24 cellular contexts compared by ENCODE assay signal in the genomic region with DNA sequence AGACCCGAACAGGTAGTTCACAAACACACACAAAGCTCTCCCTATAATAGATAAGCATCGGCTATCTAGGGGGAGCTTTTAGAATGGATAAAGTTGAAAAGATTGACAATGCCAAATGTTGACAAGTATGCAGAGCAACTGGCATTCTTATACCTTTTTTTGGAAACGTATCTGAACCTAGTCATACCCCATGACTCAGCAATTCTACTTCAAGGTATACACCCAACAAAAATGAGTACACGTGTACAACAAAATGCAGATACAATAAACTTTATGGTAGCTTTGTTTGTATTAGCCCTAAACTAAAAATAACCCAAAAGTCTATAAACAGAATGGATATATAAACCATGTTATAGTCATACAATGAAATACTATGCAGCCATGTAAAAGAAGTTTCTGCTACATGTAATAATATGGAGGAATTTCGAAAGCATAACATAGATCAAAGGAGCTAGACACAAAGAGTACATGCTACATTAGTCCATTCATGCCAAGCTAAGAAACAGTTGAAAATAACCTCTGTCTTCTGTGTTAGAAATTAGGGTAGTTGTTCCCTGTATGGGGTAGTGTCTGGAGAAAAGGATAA.
"Had no signal": no experiment of that assay in that cellular context is flagged by ENCODE, and none has a peak within 500 bp of the region (broad histone marks: within the 10 kb centered on the region; RNA-seq: fewer than 3 reads in every experiment).

No MANE protein-coding gene starts in this region.

- H3K9me3 ChIP-seq: Peyer's patch had no signal

- H3K4me2 ChIP-seq: KMS-11 had no signal

- H3K9ac ChIP-seq: KMS-11 had no signal

- H3K4me3 ChIP-seq: Peyer's patch, SJCRH30 had no signal

- FAIRE-seq: HTR-8/SVneo had no signal

- ATAC-seq: PC-3, Right ventricle myocardium inferior, SK-N-SH treated with all-trans-retinoic acid at 6 μM for 48 hours had no signal

- H3K27ac ChIP-seq: HL-60, KMS-11, Peyer's patch, SJCRH30 had no signal

- H3K36me3 ChIP-seq: Peyer's patch, SJCRH30 had no signal

- H3K4me1 ChIP-seq: Peyer's patch had no signal

- DNase-seq: Kasumi-1; NCI-H1092; NCI-H1105 treated with DMSO at 0.1 percent for 48 hours; NCI-H1417 treated with DMSO at 0.1 percent for 48 hours; NCI-H146; NCI-H1694 treated with DMSO at 0.1 percent for 48 hours; NCI-H1930; NCI-H2081; NCI-H2107; NCI-H2227 treated with DMSO at 0.1 percent for 48 hours; NCI-H524 treated with DMSO at 0.1 percent for 48 hours; NCI-H69; NCI-H774; NK-92 treated with Interleukin-12 subunit alpha and Interleukin-12 subunit beta, amount 100 ng/mL, for 24 hours; PC-3; Peyer's patch; SHP77 treated with DMSO at 0.1 percent for 48 hours; SJCRH30; T-helper 1 cell had no signal

- H3K27me3 ChIP-seq: Peyer's patch, SJCRH30 had no signal
